Comparison of ENCODE assay signal across 8 cellular contexts in genomic region chr7:123367508-123368122, GRCh38.
DNase-seq lines count a peak whose midpoint lies in the region; ATAC-seq and TF ChIP-seq lines count a peak whose summit lies in the region.

No MANE protein-coding gene starts in this region.

- H3K9me3 ChIP-seq in upper lobe of right lung: no peaks in the 10 kb centered on the region

- no peak overlapping the region for H3K27ac Mint-ChIP-seq in glutamatergic neuron (ENCODE audit: unreplicated experiment)

- H3K4me1 ChIP-seq in upper lobe of right lung: no peaks in the 10 kb centered on the region

- H3K27me3 Mint-ChIP-seq in glutamatergic neuron (ENCODE audit: unreplicated experiment): no peaks in the 10 kb centered on the region

- intact Hi-C loops in upper lobe of right lung (cut with DNase I): no loop called here

- H3K9me3 Mint-ChIP-seq in glutamatergic neuron (ENCODE audit: unreplicated experiment): no peaks in the 10 kb centered on the region

- TF ChIP-seq CTCF in GM10248 (IDR thresholded peaks at IDR 0.05; ENCODE audit: control extremely low read depth, extremely low read depth, low read depth, missing control alignments) (peak; percentile 75), glutamatergic neuron (IDR thresholded peaks at IDR 0.05; ENCODE audit: partially characterized antibody, unreplicated experiment) (peak; percentile 78), upper lobe of right lung (IDR thresholded peaks at IDR 0.05) (peak; percentile 60)

- DNase-seq in GM10248 (ENCODE audit: extremely low spot score) (peak; percentile 53), SHP77 (lab: John Stamatoyannopoulos, UW) (peak; percentile 9 to 29), glutamatergic neuron (peak; percentile 22), upper lobe of right lung (no peak), Ammon's horn (ENCODE audit: low spot score) (no peak), NOMO-1 treated with dmso at 0.1 percent for 144 hours (lab: John Stamatoyannopoulos, UW; ENCODE audit: unreplicated experiment) (no peak)

- H3K36me3 Mint-ChIP-seq in glutamatergic neuron (ENCODE audit: unreplicated experiment): no peaks in the 10 kb centered on the region

- no peaks in the 10 kb centered on the region for H3K27me3 ChIP-seq in upper lobe of right lung

- no peak overlapping the region for H3K4me3 ChIP-seq in upper lobe of right lung

- H3K4me3 Mint-ChIP-seq in glutamatergic neuron (ENCODE audit: unreplicated experiment): no peak overlapping the region

- no peaks in the 10 kb centered on the region for H3K36me3 ChIP-seq in upper lobe of right lung

- no peak overlapping the region for H3K27ac ChIP-seq in upper lobe of right lung

- CTCF ChIA-PET in GM10248 (lab: Yijun Ruan, JAX): interaction anchor here (0.6 to 2.8 kb wide), 42 partner anchors 9 to 707 kb away, joined by 3 to 24 read pairs (median 4); no protein-coding TSS in a partner anchor

- H3K4me1 Mint-ChIP-seq in glutamatergic neuron (ENCODE audit: low read depth, unreplicated experiment): peaks cover 6% of the 10 kb centered on the region

- POLR2A ChIA-PET in GM10248 (lab: Yijun Ruan, JAX): no interaction called here

- peak; percentile 94 for ATAC-seq in GM19467 (IDR thresholded peaks at IDR 0.05; ENCODE audit: unreplicated experiment)
- ATAC-seq in HG03457 (IDR thresholded peaks at IDR 0.05; ENCODE audit: unreplicated experiment): peak; percentile 88
- ATAC-seq in upper lobe of right lung: peak; percentile 70

Comparison
In these comparisons a context has a peak if more than half of its experiments do, and no peak if none do; other contexts are left out.
1. DNase-seq: peak in GM10248 (single experiment), SHP77 (2 of 2) and glutamatergic neuron (single experiment); none in upper lobe of right lung (single experiment), Ammon's horn (single experiment) and NOMO-1 treated with dmso at 0.1 percent for 144 hours (single experiment).
2. Peak in every context shown above with its lines, with median percentiles within 50 percentile points of each other: CTCF ChIP-seq and ATAC-seq.